ENCODE assay signal across 1 cellular context in the genomic region with DNA sequence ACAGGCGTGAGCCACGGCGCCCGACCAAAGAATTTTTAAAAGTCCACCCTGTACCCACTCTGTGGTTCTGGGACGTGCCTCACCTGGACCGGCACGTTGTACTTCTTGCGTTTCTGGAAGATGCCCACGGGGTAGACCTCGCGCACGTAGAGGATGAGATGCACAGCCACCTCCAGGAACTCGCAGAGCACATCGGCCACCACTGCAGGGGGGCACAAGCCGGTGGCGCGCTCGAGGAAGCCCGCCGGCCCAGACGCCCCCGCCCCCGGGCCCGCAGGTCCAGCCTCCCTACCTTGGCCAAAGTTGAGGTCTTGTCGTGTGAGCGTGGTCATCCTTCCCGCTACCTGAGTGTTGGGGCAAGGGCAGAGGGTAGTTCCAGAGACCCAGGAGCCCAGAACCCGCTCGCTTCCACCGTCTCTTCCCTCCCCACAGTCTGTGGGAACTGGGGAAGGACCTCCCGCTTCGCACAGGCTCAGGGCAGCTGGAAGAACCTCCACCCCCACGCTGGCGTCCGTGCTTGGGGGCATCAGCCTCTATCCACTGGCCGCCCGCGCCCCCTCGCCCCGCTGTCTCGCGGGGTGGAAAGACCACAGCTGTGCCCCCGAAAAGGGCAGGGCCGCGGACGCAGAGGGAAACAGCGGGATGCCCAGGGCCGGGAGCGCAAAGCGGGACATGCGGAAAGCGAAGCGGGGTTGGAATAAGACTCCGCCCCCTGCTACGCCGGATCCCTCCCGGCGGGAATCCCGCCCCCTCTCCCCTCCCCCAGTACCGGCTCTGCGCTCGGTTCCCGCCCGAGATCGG.
TF ChIP-seq lines count a peak whose summit lies in the region.

No MANE protein-coding gene starts in this region.

TF ChIP-seq in K562, 482 proteins besides CTCF, POLR2A, EP300 and RAD21 (continued from another document and continues in another):
- TF ChIP-seq, protein P1, sequence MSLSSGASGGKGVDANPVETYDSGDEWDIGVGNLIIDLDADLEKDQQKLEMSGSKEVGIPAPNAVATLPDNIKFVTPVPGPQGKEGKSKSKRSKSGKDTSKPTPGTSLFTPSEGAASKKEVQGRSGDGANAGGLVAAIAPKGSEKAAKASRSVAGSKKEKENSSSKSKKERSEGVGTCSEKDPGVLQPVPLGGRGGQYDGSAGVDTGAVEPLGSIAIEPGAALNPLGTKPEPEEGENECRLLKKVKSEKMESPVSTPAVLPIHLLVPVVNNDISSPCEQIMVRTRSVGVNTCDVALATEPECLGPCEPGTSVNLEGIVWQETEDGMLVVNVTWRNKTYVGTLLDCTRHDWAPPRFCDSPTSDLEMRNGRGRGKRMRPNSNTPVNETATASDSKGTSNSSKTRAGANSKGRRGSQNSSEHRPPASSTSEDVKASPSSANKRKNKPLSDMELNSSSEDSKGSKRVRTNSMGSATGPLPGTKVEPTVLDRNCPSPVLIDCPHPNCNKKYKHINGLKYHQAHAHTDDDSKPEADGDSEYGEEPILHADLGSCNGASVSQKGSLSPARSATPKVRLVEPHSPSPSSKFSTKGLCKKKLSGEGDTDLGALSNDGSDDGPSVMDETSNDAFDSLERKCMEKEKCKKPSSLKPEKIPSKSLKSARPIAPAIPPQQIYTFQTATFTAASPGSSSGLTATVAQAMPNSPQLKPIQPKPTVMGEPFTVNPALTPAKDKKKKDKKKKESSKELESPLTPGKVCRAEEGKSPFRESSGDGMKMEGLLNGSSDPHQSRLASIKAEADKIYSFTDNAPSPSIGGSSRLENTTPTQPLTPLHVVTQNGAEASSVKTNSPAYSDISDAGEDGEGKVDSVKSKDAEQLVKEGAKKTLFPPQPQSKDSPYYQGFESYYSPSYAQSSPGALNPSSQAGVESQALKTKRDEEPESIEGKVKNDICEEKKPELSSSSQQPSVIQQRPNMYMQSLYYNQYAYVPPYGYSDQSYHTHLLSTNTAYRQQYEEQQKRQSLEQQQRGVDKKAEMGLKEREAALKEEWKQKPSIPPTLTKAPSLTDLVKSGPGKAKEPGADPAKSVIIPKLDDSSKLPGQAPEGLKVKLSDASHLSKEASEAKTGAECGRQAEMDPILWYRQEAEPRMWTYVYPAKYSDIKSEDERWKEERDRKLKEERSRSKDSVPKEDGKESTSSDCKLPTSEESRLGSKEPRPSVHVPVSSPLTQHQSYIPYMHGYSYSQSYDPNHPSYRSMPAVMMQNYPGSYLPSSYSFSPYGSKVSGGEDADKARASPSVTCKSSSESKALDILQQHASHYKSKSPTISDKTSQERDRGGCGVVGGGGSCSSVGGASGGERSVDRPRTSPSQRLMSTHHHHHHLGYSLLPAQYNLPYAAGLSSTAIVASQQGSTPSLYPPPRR (CRISPR knock-in tag; IDR thresholded peaks at IDR 0.05; ENCODE audit: borderline replicate concordance), result no peak
- TF ChIP-seq, protein P2, sequence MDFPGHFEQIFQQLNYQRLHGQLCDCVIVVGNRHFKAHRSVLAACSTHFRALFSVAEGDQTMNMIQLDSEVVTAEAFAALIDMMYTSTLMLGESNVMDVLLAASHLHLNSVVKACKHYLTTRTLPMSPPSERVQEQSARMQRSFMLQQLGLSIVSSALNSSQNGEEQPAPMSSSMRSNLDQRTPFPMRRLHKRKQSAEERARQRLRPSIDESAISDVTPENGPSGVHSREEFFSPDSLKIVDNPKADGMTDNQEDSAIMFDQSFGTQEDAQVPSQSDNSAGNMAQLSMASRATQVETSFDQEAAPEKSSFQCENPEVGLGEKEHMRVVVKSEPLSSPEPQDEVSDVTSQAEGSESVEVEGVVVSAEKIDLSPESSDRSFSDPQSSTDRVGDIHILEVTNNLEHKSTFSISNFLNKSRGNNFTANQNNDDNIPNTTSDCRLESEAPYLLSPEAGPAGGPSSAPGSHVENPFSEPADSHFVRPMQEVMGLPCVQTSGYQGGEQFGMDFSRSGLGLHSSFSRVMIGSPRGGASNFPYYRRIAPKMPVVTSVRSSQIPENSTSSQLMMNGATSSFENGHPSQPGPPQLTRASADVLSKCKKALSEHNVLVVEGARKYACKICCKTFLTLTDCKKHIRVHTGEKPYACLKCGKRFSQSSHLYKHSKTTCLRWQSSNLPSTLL (IDR thresholded peaks at IDR 0.05), result peak; percentile 97
- TF ChIP-seq SUPT5H (IDR thresholded peaks at IDR 0.05), result peak; percentile 84; the same call in 1 of the 2 replicates
- TF ChIP-seq EGR1 (conservative IDR thresholded peaks at IDR 0.05), result peak; percentile 72
- peak; percentile 39; the same call in 1 of the 2 replicates for TF ChIP-seq ZBTB9 (CRISPR knock-in tag; IDR thresholded peaks at IDR 0.05)
- TF ChIP-seq MEF2A (IDR thresholded peaks at IDR 0.05; ENCODE audit: control insufficient read depth, low read depth, low read length), result no peak
- TF ChIP-seq SAP30 (IDR thresholded peaks at IDR 0.05; ENCODE audit: borderline replicate concordance, insufficient read depth, low read depth, low read length, poor library complexity, severe bottlenecking), result peak; percentile 69
- no peak for TF ChIP-seq CBX5 (IDR thresholded peaks at IDR 0.05; ENCODE audit: borderline replicate concordance, low read depth)
- TF ChIP-seq NONO (IDR thresholded peaks at IDR 0.05; ENCODE audit: low read depth in 2 of 2, low read length in 1 of 2), result no peak; a peak in 1 of 4 replicates
- 0 out of 2 replicates have a peak, but pooled peaks have one; percentile 45 for TF ChIP-seq MYNN (IDR thresholded peaks at IDR 0.05)
- no peak for TF ChIP-seq MYNN (CRISPR knock-in tag; IDR thresholded peaks at IDR 0.05)
- TF ChIP-seq USF1 (CRISPR knock-in tag; IDR thresholded peaks at IDR 0.05), result 0 out of 2 replicates have a peak, but pooled peaks have one; percentile 17
- TF ChIP-seq DLX4 (CRISPR knock-in tag; IDR thresholded peaks at IDR 0.05), result no peak
- peak; percentile 75 for TF ChIP-seq RBM22 (IDR thresholded peaks at IDR 0.05; ENCODE audit: low read depth, low read length, poor library complexity, severe bottlenecking)
- 0 out of 2 replicates have a peak, but pooled peaks have one; percentile 42 for TF ChIP-seq ZNF263 (CRISPR knock-in tag; IDR thresholded peaks at IDR 0.05; ENCODE audit: borderline replicate concordance)
- 0 out of 2 replicates have a peak, but pooled peaks have one; percentile 14 for TF ChIP-seq DIDO1 (tag; IDR thresholded peaks at IDR 0.05; ENCODE audit: low read depth)
- 0 out of 2 replicates have a peak, but pooled peaks have one; percentile 11 for TF ChIP-seq ZNF12 (CRISPR knock-in tag; IDR thresholded peaks at IDR 0.05)
- peak; percentile 34; the same call in 1 of the 2 replicates for TF ChIP-seq ZNF232 (CRISPR knock-in tag; IDR thresholded peaks at IDR 0.05)
- 0 out of 2 replicates have a peak, but pooled peaks have one; percentile 4 for TF ChIP-seq LCOR (CRISPR knock-in tag; IDR thresholded peaks at IDR 0.05)
- no peak for TF ChIP-seq C11orf30 (IDR thresholded peaks at IDR 0.05; ENCODE audit: low read depth)
- peak; percentile 48 for TF ChIP-seq FIP1L1 (IDR thresholded peaks at IDR 0.05; ENCODE audit: low read depth, low read length, poor library complexity, severe bottlenecking)
- 0 out of 2 replicates have a peak, but pooled peaks have one; percentile 39 for TF ChIP-seq ZNF408 (CRISPR knock-in tag; IDR thresholded peaks at IDR 0.05; ENCODE audit: low read depth)
- TF ChIP-seq ARID4B (CRISPR knock-in tag; IDR thresholded peaks at IDR 0.05), result peak; percentile 77
- peak; percentile 76; the same call in 1 of the 2 replicates for TF ChIP-seq PHF8 (IDR thresholded peaks at IDR 0.05; ENCODE audit: borderline replicate concordance, low read length)
- TF ChIP-seq GTF2A2 (tag; IDR thresholded peaks at IDR 0.05), result peak; percentile 43; the same call in 1 of the 2 replicates
- TF ChIP-seq, protein P3, sequence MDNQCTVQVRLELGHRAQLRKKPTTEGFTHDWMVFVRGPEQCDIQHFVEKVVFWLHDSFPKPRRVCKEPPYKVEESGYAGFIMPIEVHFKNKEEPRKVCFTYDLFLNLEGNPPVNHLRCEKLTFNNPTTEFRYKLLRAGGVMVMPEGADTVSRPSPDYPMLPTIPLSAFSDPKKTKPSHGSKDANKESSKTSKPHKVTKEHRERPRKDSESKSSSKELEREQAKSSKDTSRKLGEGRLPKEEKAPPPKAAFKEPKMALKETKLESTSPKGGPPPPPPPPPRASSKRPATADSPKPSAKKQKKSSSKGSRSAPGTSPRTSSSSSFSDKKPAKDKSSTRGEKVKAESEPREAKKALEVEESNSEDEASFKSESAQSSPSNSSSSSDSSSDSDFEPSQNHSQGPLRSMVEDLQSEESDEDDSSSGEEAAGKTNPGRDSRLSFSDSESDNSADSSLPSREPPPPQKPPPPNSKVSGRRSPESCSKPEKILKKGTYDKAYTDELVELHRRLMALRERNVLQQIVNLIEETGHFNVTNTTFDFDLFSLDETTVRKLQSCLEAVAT (IDR thresholded peaks at IDR 0.05), result peak in 1 of 2 experiments; percentile 32; a peak in 1 of 4 replicates
- peak; percentile 15; the same call in 1 of the 2 replicates for TF ChIP-seq MTA3 (IDR thresholded peaks at IDR 0.05; ENCODE audit: borderline replicate concordance)
- peak; percentile 98 for TF ChIP-seq CC2D1A (IDR thresholded peaks at IDR 0.05)
- TF ChIP-seq HNRNPLL (IDR thresholded peaks at IDR 0.05; ENCODE audit: low read depth, low read length, poor library complexity, severe bottlenecking), result peak; percentile 33
- peak; percentile 86 for TF ChIP-seq PHF20 (IDR thresholded peaks at IDR 0.05; ENCODE audit: partially characterized antibody)
- TF ChIP-seq ZSCAN29 (IDR thresholded peaks at IDR 0.05), result 0 out of 2 replicates have a peak, but pooled peaks have one; percentile 29
- TF ChIP-seq ZBTB7A (IDR thresholded peaks at IDR 0.05; ENCODE audit: borderline replicate concordance, control insufficient read depth, low read depth, low read length), result peak; percentile 27; the same call in 1 of the 2 replicates
- peak in 1 of 2 experiments; percentile 38; a peak in 1 of 4 replicates for TF ChIP-seq TEAD1 (CRISPR knock-in tag; IDR thresholded peaks at IDR 0.05)
- no peak for TF ChIP-seq ETV6 (IDR thresholded peaks at IDR 0.05; ENCODE audit: borderline replicate concordance in 1 of 2, low read depth in 2 of 2, low read length in 1 of 2)
- no peak for TF ChIP-seq ETV6 (CRISPR knock-in tag; IDR thresholded peaks at IDR 0.05; ENCODE audit: borderline replicate concordance)
- peak; percentile 41 for TF ChIP-seq ZFP36 (IDR thresholded peaks at IDR 0.05; ENCODE audit: low read depth, low read length, partially characterized antibody)
- TF ChIP-seq ZNF589 (CRISPR knock-in tag; IDR thresholded peaks at IDR 0.05; ENCODE audit: low read depth), result peak; percentile 46; the same call in 1 of the 2 replicates
- peak; percentile 74; the same call in 1 of the 2 replicates for TF ChIP-seq SAFB (IDR thresholded peaks at IDR 0.05; ENCODE audit: borderline replicate concordance, low read depth, low read length)
- 0 out of 2 replicates have a peak, but pooled peaks have one; percentile 18 for TF ChIP-seq KDM2B (CRISPR knock-in tag; IDR thresholded peaks at IDR 0.05)
- 0 out of 2 replicates have a peak, but pooled peaks have one; percentile 32 for TF ChIP-seq ZBTB26 (CRISPR knock-in tag; IDR thresholded peaks at IDR 0.05)
